ENCODE assay signal across 1 cellular context in the genomic region with DNA sequence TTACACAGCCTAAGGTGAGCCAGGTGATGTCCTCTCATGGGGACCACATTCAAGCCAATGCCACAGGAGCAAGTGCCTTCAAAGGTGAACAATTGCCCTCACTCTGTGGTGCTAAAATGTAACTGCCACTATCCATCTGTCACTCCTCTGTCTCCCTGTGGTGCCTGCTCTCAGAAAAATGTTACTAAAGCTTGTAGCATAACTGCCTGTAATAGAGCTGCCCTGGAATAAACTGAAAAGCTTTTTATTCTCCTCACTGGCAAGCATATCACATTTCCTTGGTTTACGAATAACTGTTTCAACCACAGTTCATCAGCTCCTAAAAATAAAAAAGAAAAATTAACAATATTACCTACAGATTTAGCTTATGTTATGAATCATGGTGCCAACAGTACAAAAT.
TF ChIP-seq lines count a peak whose summit lies in the region.

No MANE protein-coding gene starts in this region.

TF ChIP-seq in SK-N-SH treated with all-trans-retinoic acid at 6 μM for 48 hours, 23 proteins besides CTCF, POLR2A, EP300 and RAD21 (continued from another document):
- TF ChIP-seq, protein P1, sequence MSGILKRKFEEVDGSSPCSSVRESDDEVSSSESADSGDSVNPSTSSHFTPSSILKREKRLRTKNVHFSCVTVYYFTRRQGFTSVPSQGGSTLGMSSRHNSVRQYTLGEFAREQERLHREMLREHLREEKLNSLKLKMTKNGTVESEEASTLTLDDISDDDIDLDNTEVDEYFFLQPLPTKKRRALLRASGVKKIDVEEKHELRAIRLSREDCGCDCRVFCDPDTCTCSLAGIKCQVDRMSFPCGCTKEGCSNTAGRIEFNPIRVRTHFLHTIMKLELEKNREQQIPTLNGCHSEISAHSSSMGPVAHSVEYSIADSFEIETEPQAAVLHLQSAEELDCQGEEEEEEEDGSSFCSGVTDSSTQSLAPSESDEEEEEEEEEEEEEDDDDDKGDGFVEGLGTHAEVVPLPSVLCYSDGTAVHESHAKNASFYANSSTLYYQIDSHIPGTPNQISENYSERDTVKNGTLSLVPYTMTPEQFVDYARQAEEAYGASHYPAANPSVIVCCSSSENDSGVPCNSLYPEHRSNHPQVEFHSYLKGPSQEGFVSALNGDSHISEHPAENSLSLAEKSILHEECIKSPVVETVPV (CRISPR knock-in tag; IDR thresholded peaks at IDR 0.05) = no peak
- TF ChIP-seq ZNF8 (CRISPR knock-in tag; IDR thresholded peaks at IDR 0.05) = no peak
- no peak for TF ChIP-seq GLIS3 (CRISPR knock-in tag; IDR thresholded peaks at IDR 0.05)
- no peak for TF ChIP-seq ZC3H10 (CRISPR knock-in tag; IDR thresholded peaks at IDR 0.05)
- TF ChIP-seq, protein P2, sequence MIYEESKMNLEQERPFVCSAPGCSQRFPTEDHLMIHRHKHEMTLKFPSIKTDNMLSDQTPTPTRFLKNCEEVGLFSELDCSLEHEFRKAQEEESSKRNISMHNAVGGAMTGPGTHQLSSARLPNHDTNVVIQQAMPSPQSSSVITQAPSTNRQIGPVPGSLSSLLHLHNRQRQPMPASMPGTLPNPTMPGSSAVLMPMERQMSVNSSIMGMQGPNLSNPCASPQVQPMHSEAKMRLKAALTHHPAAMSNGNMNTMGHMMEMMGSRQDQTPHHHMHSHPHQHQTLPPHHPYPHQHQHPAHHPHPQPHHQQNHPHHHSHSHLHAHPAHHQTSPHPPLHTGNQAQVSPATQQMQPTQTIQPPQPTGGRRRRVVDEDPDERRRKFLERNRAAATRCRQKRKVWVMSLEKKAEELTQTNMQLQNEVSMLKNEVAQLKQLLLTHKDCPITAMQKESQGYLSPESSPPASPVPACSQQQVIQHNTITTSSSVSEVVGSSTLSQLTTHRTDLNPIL (CRISPR knock-in tag; IDR thresholded peaks at IDR 0.05; ENCODE audit: low read depth) = no peak
